Comparison of ENCODE assay signal across 14 cellular contexts in the genomic region with DNA sequence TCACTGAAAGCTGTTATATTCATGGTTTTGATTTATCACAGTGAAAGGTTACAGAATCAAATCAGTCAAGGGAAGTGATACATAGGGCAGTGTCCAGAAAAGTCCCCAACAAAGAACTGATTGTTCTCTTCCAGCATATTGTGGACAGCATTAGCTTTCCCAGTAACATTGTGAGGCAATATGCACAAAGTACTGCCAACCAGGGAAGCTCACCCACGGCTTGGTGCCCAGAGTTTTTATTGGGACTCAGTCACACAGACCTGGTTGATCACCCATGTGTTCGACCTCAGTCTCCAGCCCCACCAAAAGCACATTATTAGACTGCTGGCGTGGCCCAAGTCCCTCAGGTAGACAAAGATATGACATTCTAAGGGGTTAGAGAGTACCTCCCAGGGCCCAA.
DNase-seq lines count a peak whose midpoint lies in the region; ATAC-seq, FAIRE-seq and TF ChIP-seq lines count a peak whose summit lies in the region.
"Had no signal": no experiment of that assay in that cellular context is flagged by ENCODE, and none has a peak within 500 bp of the region (broad histone marks: within the 10 kb centered on the region; RNA-seq: fewer than 3 reads in every experiment).

No MANE protein-coding gene starts in this region.

- no peaks in the 10 kb centered on the region for H3K4me1 Mint-ChIP-seq in activated CD4-positive, alpha-beta memory T cell treated with anti-CD3 and anti-CD28 coated beads for 36 hours (ENCODE audit: low read depth)
- H3K4me1 Mint-ChIP-seq: activated naive CD8-positive, alpha-beta T cell treated with anti-CD3 and anti-CD28 coated beads for 36 hours had no signal

- H3K4me1 ChIP-seq in right atrium auricular region (no peaks in the 10 kb centered on the region), ovary (ENCODE audit: insufficient read depth) (no peaks in the 10 kb centered on the region)

- no peak for FAIRE-seq in HTR-8/SVneo (lab: Jason Lieb, UNC)
- FAIRE-seq: keratinocyte had no signal

- no peak for TF ChIP-seq CTCF in right atrium auricular region (IDR thresholded peaks at IDR 0.05)
- no peak for TF ChIP-seq CTCF in ovary (IDR thresholded peaks at IDR 0.05)

- H3K27me3 Mint-ChIP-seq in activated CD4-positive, alpha-beta memory T cell treated with anti-CD3 and anti-CD28 coated beads for 36 hours: no peaks in the 10 kb centered on the region

- no peaks in the 10 kb centered on the region for H3K36me3 ChIP-seq in right atrium auricular region
- H3K36me3 ChIP-seq in ovary: no peaks in the 10 kb centered on the region

- H3K4me3 Mint-ChIP-seq in activated CD4-positive, alpha-beta memory T cell treated with anti-CD3 and anti-CD28 coated beads for 36 hours: no peak overlapping the region
- H3K4me3 Mint-ChIP-seq: activated naive CD8-positive, alpha-beta T cell treated with anti-CD3 and anti-CD28 coated beads for 36 hours; CD4-positive, alpha-beta T cell had no signal

- H3K27me3 ChIP-seq in right atrium auricular region (no peaks in the 10 kb centered on the region), ovary (no peaks in the 10 kb centered on the region)

- no peak overlapping the region for H3K27ac Mint-ChIP-seq in activated CD4-positive, alpha-beta memory T cell treated with anti-CD3 and anti-CD28 coated beads for 36 hours
- H3K27ac Mint-ChIP-seq: activated naive CD8-positive, alpha-beta T cell treated with anti-CD3 and anti-CD28 coated beads for 36 hours; CD4-positive, alpha-beta T cell had no signal

- no peak for DNase-seq in Right ventricle myocardium superior
- DNase-seq in right atrium auricular region (ENCODE audit: low spot score): no peak
- DNase-seq in SW480 (ENCODE audit: low spot score): peak; percentile 42
- peak; percentile 84 for DNase-seq in medulla oblongata (ENCODE audit: extremely low spot score)
- no peak for DNase-seq in NCI-H1092 treated with DMSO at 0.1 percent for 48 hours (lab: John Stamatoyannopoulos, UW)
- no peak for DNase-seq in activated CD4-positive, alpha-beta memory T cell treated with anti-CD3 and anti-CD28 coated beads for 36 hours
- DNase-seq in ovary: no peak
- DNase-seq in HTR-8/SVneo (ENCODE audit: insufficient read length, low spot score): no peak
- DNase-seq: 8988T; activated naive CD8-positive, alpha-beta T cell treated with anti-CD3 and anti-CD28 coated beads for 36 hours; activated T-cell treated with anti-CD3 and anti-CD28 coated beads for 4 hours; CD4-positive, alpha-beta T cell; MM.1S had no signal

- peak; percentile 29 for ATAC-seq in Right ventricle myocardium superior (ENCODE audit: poor library complexity)

- H3K9me3 ChIP-seq in right atrium auricular region (no peaks in the 10 kb centered on the region), ovary (no peaks in the 10 kb centered on the region)

- POLR2A ChIA-PET in activated CD4-positive, alpha-beta memory T cell treated with anti-CD3 and anti-CD28 coated beads for 36 hours (lab: Charles Lee): no interaction called here

- H3K4me3 ChIP-seq in right atrium auricular region (no peak overlapping the region), ovary (no peak overlapping the region)

- peaks cover 2% of the 10 kb centered on the region for H3K9me3 Mint-ChIP-seq in activated CD4-positive, alpha-beta memory T cell treated with anti-CD3 and anti-CD28 coated beads for 36 hours
- H3K9me3 Mint-ChIP-seq: CD4-positive, alpha-beta T cell had no signal

- H3K36me3 Mint-ChIP-seq in activated CD4-positive, alpha-beta memory T cell treated with anti-CD3 and anti-CD28 coated beads for 36 hours: no peaks in the 10 kb centered on the region
- H3K36me3 Mint-ChIP-seq: activated naive CD8-positive, alpha-beta T cell treated with anti-CD3 and anti-CD28 coated beads for 36 hours had no signal

- CTCF ChIA-PET in activated CD4-positive, alpha-beta memory T cell treated with anti-CD3 and anti-CD28 coated beads for 36 hours (lab: Charles Lee): no interaction called here

- H3K27ac ChIP-seq in right atrium auricular region (no peak overlapping the region), ovary (no peak overlapping the region)

- WGBS in ovary, 3 donors: 92 to 94% (median 94%) methylated on average over 3 of the region's 3 CpGs

- no peak for TF ChIP-seq POLR2A in ovary (IDR thresholded peaks at IDR 0.05)

- intact Hi-C loops in Right ventricle myocardium superior (cut with DNase I): no loop called here
- intact Hi-C loops in activated CD4-positive, alpha-beta memory T cell treated with anti-CD3 and anti-CD28 coated beads for 36 hours (cut with micrococcal nuclease): no loop called here
- intact Hi-C loops in ovary (cut with DNase I): no loop called here

- no peak for TF ChIP-seq EP300 in ovary (IDR thresholded peaks at IDR 0.05)

Comparison
In these comparisons a context has a peak if more than half of its experiments do, and no peak if none do; other contexts are left out.
1. DNase-seq: peak in SW480 (single experiment) and medulla oblongata (single experiment); none in Right ventricle myocardium superior (single experiment), right atrium auricular region (single experiment), NCI-H1092 treated with DMSO at 0.1 percent for 48 hours (single experiment), activated CD4-positive, alpha-beta memory T cell treated with anti-CD3 and anti-CD28 coated beads for 36 hours (single experiment), ovary (0 of 5) and HTR-8/SVneo (single experiment).